12 cellular contexts compared by ENCODE assay signal in the genomic region with DNA sequence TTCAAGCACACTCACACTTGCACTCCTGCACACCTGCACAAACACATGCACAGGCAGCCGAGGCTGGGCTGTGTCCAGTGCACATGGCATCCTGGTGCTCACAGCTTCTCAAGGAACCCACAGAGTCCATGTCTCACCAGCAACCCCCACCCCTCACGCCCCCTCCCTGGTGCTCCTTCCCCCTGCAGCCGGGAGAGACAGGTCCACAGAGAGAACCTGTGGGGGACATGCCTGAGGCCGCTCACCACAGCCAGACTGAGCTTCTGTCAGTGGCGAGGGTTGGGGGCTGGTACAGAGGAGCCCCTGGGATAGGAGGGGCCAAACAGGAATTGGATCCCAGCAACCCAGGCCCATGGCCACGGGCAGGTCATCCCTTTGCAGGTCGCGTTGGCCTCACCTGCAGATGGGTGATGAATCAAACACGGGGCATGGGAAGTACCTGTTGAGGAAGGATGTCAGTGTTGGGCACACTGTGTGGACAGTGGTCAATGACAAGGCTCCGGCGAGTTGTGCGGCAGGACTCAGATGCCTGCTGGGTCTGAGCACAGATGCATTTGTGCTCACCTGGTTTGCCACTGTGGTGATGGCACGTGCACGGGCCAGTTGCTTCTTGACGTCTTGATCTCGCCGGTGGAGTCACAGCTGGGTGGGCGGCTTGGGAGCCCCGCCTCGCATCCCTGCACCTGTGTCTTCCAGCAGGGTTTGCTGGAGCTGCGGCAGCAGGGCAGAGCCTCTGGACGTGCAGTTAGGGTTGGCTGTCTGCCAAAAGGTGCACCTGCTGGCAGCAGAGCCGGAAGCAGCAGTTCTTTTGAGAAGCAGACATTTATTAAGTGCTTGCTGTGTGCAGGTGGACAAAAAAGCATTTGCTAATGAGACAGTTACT.
DNase-seq lines count a peak whose midpoint lies in the region; ATAC-seq and TF ChIP-seq lines count a peak whose summit lies in the region.
"Had no signal": no experiment of that assay in that cellular context is flagged by ENCODE, and none has a peak within 500 bp of the region (broad histone marks: within the 10 kb centered on the region; RNA-seq: fewer than 3 reads in every experiment).

No MANE protein-coding gene starts in this region.

- no peaks in the 10 kb centered on the region for H3F3A ChIP-seq in PC-9 (ENCODE audit: insufficient read depth, low read depth)

- H3K4me3 Mint-ChIP-seq in immature natural killer cell: no peak overlapping the region
- H3K4me3 Mint-ChIP-seq: nephron had no signal

- no TSS peak for BruUV-seq in PC-9 (replicated peaks; lab: Mats Ljungman, UMichigan)

- TF ChIP-seq CTCF in PC-9 (conservative IDR thresholded peaks at IDR 0.05): no peak

- H3K9me3 ChIP-seq in BLaER1 treated with 17β-estradiol and CSF1 and Interleukin-3, amounts not matched to agents 10 nM and 100 nM (replicated peaks in 1 of 11): peaks cover 0 to 26% (median 6%) of the 10 kb centered on the region in 11 experiments; a peak in 12 of 22 replicates
- no peaks in the 10 kb centered on the region for H3K9me3 ChIP-seq in PC-9 (ENCODE audit: insufficient read depth, low read depth)

- H3K36me3 ChIP-seq in BLaER1 treated with 17β-estradiol and CSF1 and Interleukin-3, amounts not matched to agents 10 nM and 100 nM: no peaks in the 10 kb centered on the region
- H3K36me3 ChIP-seq in PC-9 (ENCODE audit: low read depth): no peaks in the 10 kb centered on the region

- H3K4me3 ChIP-seq in BLaER1 treated with 17β-estradiol and CSF1 and Interleukin-3, amounts not matched to agents 10 nM and 100 nM: no peak overlapping the region; a peak in 1 of 20 replicates
- no peak overlapping the region for H3K4me3 ChIP-seq in PC-9
- H3K4me3 ChIP-seq: GM23248 had no signal

- no peak for ATAC-seq in GM21526 (IDR thresholded peaks at IDR 0.05; ENCODE audit: low FRiP score, unreplicated experiment)

- peaks cover 2 to 8% (median 5%) of the 10 kb centered on the region in 3 donors for H3K27me3 Mint-ChIP-seq in immature natural killer cell (ENCODE audit: low read depth in 3 of 3)

- CTCF ChIA-PET in PC-9 (lab: Charles Lee) (no interaction called here), HEK293T (lab: Yijun Ruan, JAX) (interaction anchor here (1.1 kb wide), 1 partner anchor 10 kb away, joined by 3 read pairs; no protein-coding TSS in a partner anchor)

- peaks cover 0 to 4% (median 0%) of the 10 kb centered on the region in 3 donors for H3K36me3 Mint-ChIP-seq in immature natural killer cell

- H4K20me1 ChIP-seq in BLaER1 treated with 17β-estradiol and CSF1 and Interleukin-3, amounts not matched to agents 10 nM and 100 nM: no peaks in the 10 kb centered on the region
- no peaks in the 10 kb centered on the region for H4K20me1 ChIP-seq in PC-9 (ENCODE audit: insufficient read depth)

- POLR2A ChIA-PET in PC-9 (lab: Charles Lee; ENCODE audit: unreplicated experiment) (no interaction called here), HEK293T (lab: Yijun Ruan, JAX) (no interaction called here)

- H3K4me1 Mint-ChIP-seq in immature natural killer cell: peaks cover 31 to 39% of the 10 kb centered on the region in 2 donors

- no peaks in the 10 kb centered on the region for H3K27me3 ChIP-seq in BLaER1 treated with 17β-estradiol and CSF1 and Interleukin-3, amounts not matched to agents 10 nM and 100 nM
- peaks cover 88% of the 10 kb centered on the region for H3K27me3 ChIP-seq in PC-9 (ENCODE audit: insufficient read depth, low read depth)

- peak overlapping the region in 2 of 6 donors; percentile 3 to 28 for H3K27ac Mint-ChIP-seq in immature natural killer cell

- H3K9me3 Mint-ChIP-seq in immature natural killer cell: no peaks in the 10 kb centered on the region
- H3K9me3 Mint-ChIP-seq: nephron had no signal

- intact Hi-C loops in PC-9 (cut with micrococcal nuclease; ENCODE audit: unreplicated experiment): no loop called here

- peak overlapping the region in 9 of 11 experiments; percentile 12 to 91 (median 86); a peak in 16 of 22 replicates for H3K4me2 ChIP-seq in BLaER1 treated with 17β-estradiol and CSF1 and Interleukin-3, amounts not matched to agents 10 nM and 100 nM
- no peak overlapping the region for H3K4me2 ChIP-seq in PC-9

- H2AFZ ChIP-seq in PC-9: no peak overlapping the region
- H2AFZ ChIP-seq: GM23248 had no signal

- H3K9me2 ChIP-seq in PC-9 (ENCODE audit: insufficient read depth): no peaks in the 10 kb centered on the region

- H3K9ac ChIP-seq in BLaER1 treated with 17β-estradiol and CSF1 and Interleukin-3, amounts not matched to agents 10 nM and 100 nM: no peak overlapping the region
- H3K9ac ChIP-seq: GM23248 had no signal

- H3K79me2 ChIP-seq in PC-9 (ENCODE audit: low read depth): no peaks in the 10 kb centered on the region

- DNase-seq in LoVo (ENCODE audit: low spot score): peak; percentile 26
- DNase-seq in NCI-H510A (lab: John Stamatoyannopoulos, UW): peak; percentile 85
- DNase-seq in iPS-NIHi11 (ENCODE audit: low spot score): peak; percentile 4
- DNase-seq in PC-9: no peak
- DNase-seq in HEK293T (ENCODE audit: extremely low spot score): no peak
- no peak for DNase-seq in immature natural killer cell
- DNase-seq: activated gamma-delta T cell treated with Interleukin-2 at 50 U/mL for 16 hours, GM23248, kidney had no signal

- no peak overlapping the region for H3K27ac ChIP-seq in BLaER1 treated with 17β-estradiol and CSF1 and Interleukin-3, amounts not matched to agents 10 nM and 100 nM
- H3K27ac ChIP-seq in PC-9: no peak overlapping the region
- H3K27ac ChIP-seq: GM23248 had no signal

- H3K4me1 ChIP-seq in BLaER1 treated with 17β-estradiol and CSF1 and Interleukin-3, amounts not matched to agents 10 nM and 100 nM: peaks cover 52 to 98% (median 93%) of the 10 kb centered on the region in 10 experiments
- no peaks in the 10 kb centered on the region for H3K4me1 ChIP-seq in PC-9 (replicated peaks; ENCODE audit: insufficient read depth)

TF ChIP-seq in HEK293T, 16 proteins besides CTCF, POLR2A, EP300 and RAD21:
- TF ChIP-seq L3MBTL2 (conservative IDR thresholded peaks at IDR 0.05) (no peak), FOXA1 (IDR thresholded peaks at IDR 0.05) (no peak), FOXM1 (IDR thresholded peaks at IDR 0.05; ENCODE audit: borderline replicate concordance) (no peak), TARDBP (IDR thresholded peaks at IDR 0.05) (no peak), ARNT (IDR thresholded peaks at IDR 0.05) (no peak), ZNF384 (IDR thresholded peaks at IDR 0.05) (no peak), BHLHE40 (IDR thresholded peaks at IDR 0.05; ENCODE audit: borderline replicate concordance) (no peak), CTBP1 (IDR thresholded peaks at IDR 0.05; ENCODE audit: borderline replicate concordance) (no peak), HDGF (IDR thresholded peaks at IDR 0.05; ENCODE audit: borderline replicate concordance) (no peak)
- TF ChIP-seq, protein P1, sequence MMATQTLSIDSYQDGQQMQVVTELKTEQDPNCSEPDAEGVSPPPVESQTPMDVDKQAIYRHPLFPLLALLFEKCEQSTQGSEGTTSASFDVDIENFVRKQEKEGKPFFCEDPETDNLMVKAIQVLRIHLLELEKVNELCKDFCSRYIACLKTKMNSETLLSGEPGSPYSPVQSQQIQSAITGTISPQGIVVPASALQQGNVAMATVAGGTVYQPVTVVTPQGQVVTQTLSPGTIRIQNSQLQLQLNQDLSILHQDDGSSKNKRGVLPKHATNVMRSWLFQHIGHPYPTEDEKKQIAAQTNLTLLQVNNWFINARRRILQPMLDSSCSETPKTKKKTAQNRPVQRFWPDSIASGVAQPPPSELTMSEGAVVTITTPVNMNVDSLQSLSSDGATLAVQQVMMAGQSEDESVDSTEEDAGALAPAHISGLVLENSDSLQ (IDR thresholded peaks at IDR 0.05): no peak

Comparison
In these comparisons a context has a peak if more than half of its experiments do, and no peak if none do; other contexts are left out.
1. DNase-seq: peak in LoVo (single experiment), NCI-H510A (single experiment) and iPS-NIHi11 (single experiment); none in PC-9 (0 of 2), HEK293T (single experiment) and immature natural killer cell (0 of 3).